ENCODE assay signal across 2 cellular contexts in the genomic region with DNA sequence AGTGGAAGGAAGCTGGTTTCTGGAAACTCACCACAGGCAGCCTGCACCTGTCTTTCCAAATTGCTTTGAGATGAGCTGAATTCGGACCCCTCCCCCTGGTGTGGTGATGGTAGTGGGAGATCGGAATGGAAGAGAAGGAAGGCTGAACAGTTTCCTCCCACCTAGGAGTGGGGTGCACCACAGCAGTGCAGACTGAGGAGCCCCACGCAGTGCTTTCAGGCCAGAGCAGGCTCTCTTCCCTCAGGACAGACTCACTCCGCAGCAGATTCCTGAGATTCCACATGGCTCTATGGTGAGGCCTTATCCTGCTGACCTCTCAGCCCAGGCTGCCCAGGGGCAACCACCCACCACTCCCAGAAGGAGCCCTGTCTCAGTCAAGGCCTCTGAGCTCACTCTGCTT.
TF ChIP-seq lines count a peak whose summit lies in the region.

No MANE protein-coding gene starts in this region.

TF ChIP-seq in GM23338, 12 proteins besides CTCF, POLR2A, EP300 and RAD21 (continued from another document):
- no peak for TF ChIP-seq EZH2 (IDR thresholded peaks at IDR 0.05; ENCODE audit: low read depth, unreplicated experiment)
- TF ChIP-seq POLR2AphosphoS5 (IDR thresholded peaks at IDR 0.05; ENCODE audit: low read depth) = no peak
- TF ChIP-seq NANOG (IDR thresholded peaks at IDR 0.05; ENCODE audit: borderline replicate concordance) = no peak
- TF ChIP-seq, protein P1, sequence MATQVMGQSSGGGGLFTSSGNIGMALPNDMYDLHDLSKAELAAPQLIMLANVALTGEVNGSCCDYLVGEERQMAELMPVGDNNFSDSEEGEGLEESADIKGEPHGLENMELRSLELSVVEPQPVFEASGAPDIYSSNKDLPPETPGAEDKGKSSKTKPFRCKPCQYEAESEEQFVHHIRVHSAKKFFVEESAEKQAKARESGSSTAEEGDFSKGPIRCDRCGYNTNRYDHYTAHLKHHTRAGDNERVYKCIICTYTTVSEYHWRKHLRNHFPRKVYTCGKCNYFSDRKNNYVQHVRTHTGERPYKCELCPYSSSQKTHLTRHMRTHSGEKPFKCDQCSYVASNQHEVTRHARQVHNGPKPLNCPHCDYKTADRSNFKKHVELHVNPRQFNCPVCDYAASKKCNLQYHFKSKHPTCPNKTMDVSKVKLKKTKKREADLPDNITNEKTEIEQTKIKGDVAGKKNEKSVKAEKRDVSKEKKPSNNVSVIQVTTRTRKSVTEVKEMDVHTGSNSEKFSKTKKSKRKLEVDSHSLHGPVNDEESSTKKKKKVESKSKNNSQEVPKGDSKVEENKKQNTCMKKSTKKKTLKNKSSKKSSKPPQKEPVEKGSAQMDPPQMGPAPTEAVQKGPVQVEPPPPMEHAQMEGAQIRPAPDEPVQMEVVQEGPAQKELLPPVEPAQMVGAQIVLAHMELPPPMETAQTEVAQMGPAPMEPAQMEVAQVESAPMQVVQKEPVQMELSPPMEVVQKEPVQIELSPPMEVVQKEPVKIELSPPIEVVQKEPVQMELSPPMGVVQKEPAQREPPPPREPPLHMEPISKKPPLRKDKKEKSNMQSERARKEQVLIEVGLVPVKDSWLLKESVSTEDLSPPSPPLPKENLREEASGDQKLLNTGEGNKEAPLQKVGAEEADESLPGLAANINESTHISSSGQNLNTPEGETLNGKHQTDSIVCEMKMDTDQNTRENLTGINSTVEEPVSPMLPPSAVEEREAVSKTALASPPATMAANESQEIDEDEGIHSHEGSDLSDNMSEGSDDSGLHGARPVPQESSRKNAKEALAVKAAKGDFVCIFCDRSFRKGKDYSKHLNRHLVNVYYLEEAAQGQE (IDR thresholded peaks at IDR 0.05; ENCODE audit: unreplicated experiment) = no peak
- TF ChIP-seq ZNF331 (CRISPR knock-in tag; IDR thresholded peaks at IDR 0.05; ENCODE audit: low read depth) = no peak
- TF ChIP-seq JUNB (IDR thresholded peaks at IDR 0.05; ENCODE audit: unreplicated experiment) = no peak
- TF ChIP-seq EZH2phosphoT487 (IDR thresholded peaks at IDR 0.05; ENCODE audit: unreplicated experiment) = no peak
- TF ChIP-seq, protein P2, sequence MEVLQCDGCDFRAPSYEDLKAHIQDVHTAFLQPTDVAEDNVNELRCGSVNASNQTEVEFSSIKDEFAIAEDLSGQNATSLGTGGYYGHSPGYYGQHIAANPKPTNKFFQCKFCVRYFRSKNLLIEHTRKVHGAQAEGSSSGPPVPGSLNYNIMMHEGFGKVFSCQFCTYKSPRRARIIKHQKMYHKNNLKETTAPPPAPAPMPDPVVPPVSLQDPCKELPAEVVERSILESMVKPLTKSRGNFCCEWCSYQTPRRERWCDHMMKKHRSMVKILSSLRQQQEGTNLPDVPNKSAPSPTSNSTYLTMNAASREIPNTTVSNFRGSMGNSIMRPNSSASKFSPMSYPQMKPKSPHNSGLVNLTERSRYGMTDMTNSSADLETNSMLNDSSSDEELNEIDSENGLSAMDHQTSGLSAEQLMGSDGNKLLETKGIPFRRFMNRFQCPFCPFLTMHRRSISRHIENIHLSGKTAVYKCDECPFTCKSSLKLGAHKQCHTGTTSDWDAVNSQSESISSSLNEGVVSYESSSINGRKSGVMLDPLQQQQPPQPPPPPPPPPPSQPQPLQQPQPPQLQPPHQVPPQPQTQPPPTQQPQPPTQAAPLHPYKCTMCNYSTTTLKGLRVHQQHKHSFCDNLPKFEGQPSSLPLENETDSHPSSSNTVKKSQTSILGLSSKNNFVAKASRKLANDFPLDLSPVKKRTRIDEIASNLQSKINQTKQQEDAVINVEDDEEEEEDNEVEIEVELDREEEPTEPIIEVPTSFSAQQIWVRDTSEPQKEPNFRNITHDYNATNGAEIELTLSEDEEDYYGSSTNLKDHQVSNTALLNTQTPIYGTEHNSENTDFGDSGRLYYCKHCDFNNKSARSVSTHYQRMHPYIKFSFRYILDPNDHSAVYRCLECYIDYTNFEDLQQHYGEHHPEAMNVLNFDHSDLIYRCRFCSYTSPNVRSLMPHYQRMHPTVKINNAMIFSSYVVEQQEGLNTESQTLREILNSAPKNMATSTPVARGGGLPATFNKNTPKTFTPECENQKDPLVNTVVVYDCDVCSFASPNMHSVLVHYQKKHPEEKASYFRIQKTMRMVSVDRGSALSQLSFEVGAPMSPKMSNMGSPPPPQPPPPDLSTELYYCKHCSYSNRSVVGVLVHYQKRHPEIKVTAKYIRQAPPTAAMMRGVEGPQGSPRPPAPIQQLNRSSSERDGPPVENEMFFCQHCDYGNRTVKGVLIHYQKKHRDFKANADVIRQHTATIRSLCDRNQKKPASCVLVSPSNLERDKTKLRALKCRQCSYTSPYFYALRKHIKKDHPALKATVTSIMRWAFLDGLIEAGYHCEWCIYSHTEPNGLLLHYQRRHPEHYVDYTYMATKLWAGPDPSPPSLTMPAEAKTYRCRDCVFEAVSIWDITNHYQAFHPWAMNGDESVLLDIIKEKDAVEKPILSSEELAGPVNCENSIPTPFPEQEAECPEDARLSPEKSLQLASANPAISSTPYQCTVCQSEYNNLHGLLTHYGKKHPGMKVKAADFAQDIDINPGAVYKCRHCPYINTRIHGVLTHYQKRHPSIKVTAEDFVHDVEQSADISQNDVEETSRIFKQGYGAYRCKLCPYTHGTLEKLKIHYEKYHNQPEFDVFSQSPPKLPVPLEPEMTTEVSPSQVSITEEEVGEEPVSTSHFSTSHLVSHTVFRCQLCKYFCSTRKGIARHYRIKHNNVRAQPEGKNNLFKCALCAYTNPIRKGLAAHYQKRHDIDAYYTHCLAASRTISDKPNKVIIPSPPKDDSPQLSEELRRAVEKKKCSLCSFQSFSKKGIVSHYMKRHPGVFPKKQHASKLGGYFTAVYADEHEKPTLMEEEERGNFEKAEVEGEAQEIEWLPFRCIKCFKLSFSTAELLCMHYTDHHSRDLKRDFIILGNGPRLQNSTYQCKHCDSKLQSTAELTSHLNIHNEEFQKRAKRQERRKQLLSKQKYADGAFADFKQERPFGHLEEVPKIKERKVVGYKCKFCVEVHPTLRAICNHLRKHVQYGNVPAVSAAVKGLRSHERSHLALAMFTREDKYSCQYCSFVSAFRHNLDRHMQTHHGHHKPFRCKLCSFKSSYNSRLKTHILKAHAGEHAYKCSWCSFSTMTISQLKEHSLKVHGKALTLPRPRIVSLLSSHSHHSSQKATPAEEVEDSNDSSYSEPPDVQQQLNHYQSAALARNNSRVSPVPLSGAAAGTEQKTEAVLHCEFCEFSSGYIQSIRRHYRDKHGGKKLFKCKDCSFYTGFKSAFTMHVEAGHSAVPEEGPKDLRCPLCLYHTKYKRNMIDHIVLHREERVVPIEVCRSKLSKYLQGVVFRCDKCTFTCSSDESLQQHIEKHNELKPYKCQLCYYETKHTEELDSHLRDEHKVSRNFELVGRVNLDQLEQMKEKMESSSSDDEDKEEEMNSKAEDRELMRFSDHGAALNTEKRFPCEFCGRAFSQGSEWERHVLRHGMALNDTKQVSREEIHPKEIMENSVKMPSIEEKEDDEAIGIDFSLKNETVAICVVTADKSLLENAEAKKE (CRISPR knock-in tag; IDR thresholded peaks at IDR 0.05) = no peak
- no peak for TF ChIP-seq CREB1 (CRISPR knock-in tag; IDR thresholded peaks at IDR 0.05; ENCODE audit: low read depth)
- TF ChIP-seq STAT1 (IDR thresholded peaks at IDR 0.05; ENCODE audit: unreplicated experiment) = no peak
- no peak for TF ChIP-seq ZNF114 (CRISPR knock-in tag; IDR thresholded peaks at IDR 0.05)

TF ChIP-seq in HepG2, 621 proteins besides CTCF, POLR2A, EP300 and RAD21 (continued from another document and continues in another):
- TF ChIP-seq, protein P3, sequence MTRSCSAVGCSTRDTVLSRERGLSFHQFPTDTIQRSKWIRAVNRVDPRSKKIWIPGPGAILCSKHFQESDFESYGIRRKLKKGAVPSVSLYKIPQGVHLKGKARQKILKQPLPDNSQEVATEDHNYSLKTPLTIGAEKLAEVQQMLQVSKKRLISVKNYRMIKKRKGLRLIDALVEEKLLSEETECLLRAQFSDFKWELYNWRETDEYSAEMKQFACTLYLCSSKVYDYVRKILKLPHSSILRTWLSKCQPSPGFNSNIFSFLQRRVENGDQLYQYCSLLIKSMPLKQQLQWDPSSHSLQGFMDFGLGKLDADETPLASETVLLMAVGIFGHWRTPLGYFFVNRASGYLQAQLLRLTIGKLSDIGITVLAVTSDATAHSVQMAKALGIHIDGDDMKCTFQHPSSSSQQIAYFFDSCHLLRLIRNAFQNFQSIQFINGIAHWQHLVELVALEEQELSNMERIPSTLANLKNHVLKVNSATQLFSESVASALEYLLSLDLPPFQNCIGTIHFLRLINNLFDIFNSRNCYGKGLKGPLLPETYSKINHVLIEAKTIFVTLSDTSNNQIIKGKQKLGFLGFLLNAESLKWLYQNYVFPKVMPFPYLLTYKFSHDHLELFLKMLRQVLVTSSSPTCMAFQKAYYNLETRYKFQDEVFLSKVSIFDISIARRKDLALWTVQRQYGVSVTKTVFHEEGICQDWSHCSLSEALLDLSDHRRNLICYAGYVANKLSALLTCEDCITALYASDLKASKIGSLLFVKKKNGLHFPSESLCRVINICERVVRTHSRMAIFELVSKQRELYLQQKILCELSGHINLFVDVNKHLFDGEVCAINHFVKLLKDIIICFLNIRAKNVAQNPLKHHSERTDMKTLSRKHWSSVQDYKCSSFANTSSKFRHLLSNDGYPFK (CRISPR knock-in tag; IDR thresholded peaks at IDR 0.05; ENCODE audit: borderline replicate concordance) = 0 out of 2 replicates have a peak, but pooled peaks have one; percentile 30
- TF ChIP-seq ZNF136 (CRISPR knock-in tag; IDR thresholded peaks at IDR 0.05; ENCODE audit: low read depth) (no peak), ZNF224 (CRISPR knock-in tag; IDR thresholded peaks at IDR 0.05) (no peak), ZNF782 (CRISPR knock-in tag; IDR thresholded peaks at IDR 0.05; ENCODE audit: borderline replicate concordance) (no peak), ZBTB8A (CRISPR knock-in tag; IDR thresholded peaks at IDR 0.05; ENCODE audit: borderline replicate concordance, low read depth) (no peak), ZNF773 (CRISPR knock-in tag; IDR thresholded peaks at IDR 0.05; ENCODE audit: borderline replicate concordance) (no peak), ZFX (CRISPR knock-in tag; IDR thresholded peaks at IDR 0.05; ENCODE audit: low read depth) (peak; percentile 45; the same call in 1 of the 2 replicates), SRF (IDR thresholded peaks at IDR 0.05; ENCODE audit: low read depth, low read length) (no peak), ELF4 (CRISPR knock-in tag; IDR thresholded peaks at IDR 0.05; ENCODE audit: borderline replicate concordance) (no peak), ZNF766 (CRISPR knock-in tag; IDR thresholded peaks at IDR 0.05; ENCODE audit: borderline replicate concordance) (no peak), FOXK1 (CRISPR knock-in tag; IDR thresholded peaks at IDR 0.05; ENCODE audit: borderline replicate concordance, low read depth) (no peak), KAT8 (CRISPR knock-in tag; IDR thresholded peaks at IDR 0.05) (no peak), ZNF75D (CRISPR knock-in tag; IDR thresholded peaks at IDR 0.05; ENCODE audit: borderline replicate concordance) (no peak)
- TF ChIP-seq, protein P4, sequence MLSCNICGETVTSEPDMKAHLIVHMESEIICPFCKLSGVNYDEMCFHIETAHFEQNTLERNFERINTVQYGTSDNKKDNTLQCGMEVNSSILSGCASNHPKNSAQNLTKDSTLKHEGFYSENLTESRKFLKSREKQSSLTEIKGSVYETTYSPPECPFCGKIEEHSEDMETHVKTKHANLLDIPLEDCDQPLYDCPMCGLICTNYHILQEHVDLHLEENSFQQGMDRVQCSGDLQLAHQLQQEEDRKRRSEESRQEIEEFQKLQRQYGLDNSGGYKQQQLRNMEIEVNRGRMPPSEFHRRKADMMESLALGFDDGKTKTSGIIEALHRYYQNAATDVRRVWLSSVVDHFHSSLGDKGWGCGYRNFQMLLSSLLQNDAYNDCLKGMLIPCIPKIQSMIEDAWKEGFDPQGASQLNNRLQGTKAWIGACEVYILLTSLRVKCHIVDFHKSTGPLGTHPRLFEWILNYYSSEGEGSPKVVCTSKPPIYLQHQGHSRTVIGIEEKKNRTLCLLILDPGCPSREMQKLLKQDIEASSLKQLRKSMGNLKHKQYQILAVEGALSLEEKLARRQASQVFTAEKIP (CRISPR knock-in tag; IDR thresholded peaks at IDR 0.05; ENCODE audit: borderline replicate concordance) = no peak
- TF ChIP-seq, protein P5, sequence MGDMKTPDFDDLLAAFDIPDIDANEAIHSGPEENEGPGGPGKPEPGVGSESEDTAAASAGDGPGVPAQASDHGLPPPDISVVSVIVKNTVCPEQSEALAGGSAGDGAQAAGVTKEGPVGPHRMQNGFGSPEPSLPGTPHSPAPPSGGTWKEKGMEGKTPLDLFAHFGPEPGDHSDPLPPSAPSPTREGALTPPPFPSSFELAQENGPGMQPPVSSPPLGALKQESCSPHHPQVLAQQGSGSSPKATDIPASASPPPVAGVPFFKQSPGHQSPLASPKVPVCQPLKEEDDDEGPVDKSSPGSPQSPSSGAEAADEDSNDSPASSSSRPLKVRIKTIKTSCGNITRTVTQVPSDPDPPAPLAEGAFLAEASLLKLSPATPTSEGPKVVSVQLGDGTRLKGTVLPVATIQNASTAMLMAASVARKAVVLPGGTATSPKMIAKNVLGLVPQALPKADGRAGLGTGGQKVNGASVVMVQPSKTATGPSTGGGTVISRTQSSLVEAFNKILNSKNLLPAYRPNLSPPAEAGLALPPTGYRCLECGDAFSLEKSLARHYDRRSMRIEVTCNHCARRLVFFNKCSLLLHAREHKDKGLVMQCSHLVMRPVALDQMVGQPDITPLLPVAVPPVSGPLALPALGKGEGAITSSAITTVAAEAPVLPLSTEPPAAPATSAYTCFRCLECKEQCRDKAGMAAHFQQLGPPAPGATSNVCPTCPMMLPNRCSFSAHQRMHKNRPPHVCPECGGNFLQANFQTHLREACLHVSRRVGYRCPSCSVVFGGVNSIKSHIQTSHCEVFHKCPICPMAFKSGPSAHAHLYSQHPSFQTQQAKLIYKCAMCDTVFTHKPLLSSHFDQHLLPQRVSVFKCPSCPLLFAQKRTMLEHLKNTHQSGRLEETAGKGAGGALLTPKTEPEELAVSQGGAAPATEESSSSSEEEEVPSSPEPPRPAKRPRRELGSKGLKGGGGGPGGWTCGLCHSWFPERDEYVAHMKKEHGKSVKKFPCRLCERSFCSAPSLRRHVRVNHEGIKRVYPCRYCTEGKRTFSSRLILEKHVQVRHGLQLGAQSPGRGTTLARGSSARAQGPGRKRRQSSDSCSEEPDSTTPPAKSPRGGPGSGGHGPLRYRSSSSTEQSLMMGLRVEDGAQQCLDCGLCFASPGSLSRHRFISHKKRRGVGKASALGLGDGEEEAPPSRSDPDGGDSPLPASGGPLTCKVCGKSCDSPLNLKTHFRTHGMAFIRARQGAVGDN (CRISPR knock-in tag; IDR thresholded peaks at IDR 0.05) = peak; percentile 57
- TF ChIP-seq, protein P6, sequence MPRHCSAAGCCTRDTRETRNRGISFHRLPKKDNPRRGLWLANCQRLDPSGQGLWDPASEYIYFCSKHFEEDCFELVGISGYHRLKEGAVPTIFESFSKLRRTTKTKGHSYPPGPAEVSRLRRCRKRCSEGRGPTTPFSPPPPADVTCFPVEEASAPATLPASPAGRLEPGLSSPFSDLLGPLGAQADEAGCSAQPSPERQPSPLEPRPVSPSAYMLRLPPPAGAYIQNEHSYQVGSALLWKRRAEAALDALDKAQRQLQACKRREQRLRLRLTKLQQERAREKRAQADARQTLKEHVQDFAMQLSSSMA (CRISPR knock-in tag; IDR thresholded peaks at IDR 0.05) = no peak
- TF ChIP-seq, protein P7, sequence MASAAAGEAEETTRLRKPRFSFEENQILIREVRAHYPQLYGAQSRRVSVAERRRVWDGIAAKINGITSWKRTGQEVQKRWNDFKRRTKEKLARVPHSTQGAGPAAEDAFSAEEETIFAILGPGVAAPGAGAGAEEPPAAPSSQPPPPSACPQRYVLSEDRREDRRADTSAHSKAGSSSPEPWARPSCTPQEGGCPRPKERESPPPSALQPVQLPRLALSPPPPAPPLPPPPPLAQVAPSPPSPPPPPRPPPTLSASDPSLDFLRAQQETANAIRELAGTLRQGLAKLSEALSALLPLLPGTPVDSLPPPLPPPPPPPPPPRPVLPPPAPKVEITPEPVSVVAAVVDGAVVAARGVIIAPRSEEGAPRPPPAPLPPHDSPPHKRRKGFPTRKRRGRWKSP (CRISPR knock-in tag; IDR thresholded peaks at IDR 0.05) = no peak
